Comparison of ENCODE assay signal across 13 cellular contexts in genomic region chr2:151262629-151263028, GRCh38. TPM values are rescaled to one million over a fixed set of nuclear protein-coding genes. Genes with fewer than 3 reads are reported as not detected.
DNase-seq lines count a peak whose midpoint lies in the region; ATAC-seq and TF ChIP-seq lines count a peak whose summit lies in the region.
"Had no signal": no experiment of that assay in that cellular context is flagged by ENCODE, and none has a peak within 500 bp of the region (broad histone marks: within the 10 kb centered on the region; RNA-seq: fewer than 3 reads in every experiment).

No MANE protein-coding gene starts in this region.

- no peaks in the 10 kb centered on the region for H3K9me3 Mint-ChIP-seq in activated CD4-positive, alpha-beta T cell treated with anti-CD3 and anti-CD28 coated beads, Interleukin-2, amount 10 ng/mL, durations not matched to agents 24 days and 14 days
- H3K9me3 Mint-ChIP-seq in T-cell: no peaks in the 10 kb centered on the region

- intact Hi-C loops in activated CD4-positive, alpha-beta T cell treated with anti-CD3 and anti-CD28 coated beads, Interleukin-2, amount 10 ng/mL, durations not matched to agents 24 days and 14 days (cut with micrococcal nuclease): loop anchor here (10.0 kb wide), 1 partner anchor 372 kb away; no protein-coding TSS in a partner anchor
- intact Hi-C loops in spleen (cut with DNase I; ENCODE audit: low total_unique reads): no loop called here

- no peak for TF ChIP-seq POLR2A in spleen (IDR thresholded peaks at IDR 0.05)

- H3K4me3 Mint-ChIP-seq in activated CD4-positive, alpha-beta T cell treated with anti-CD3 and anti-CD28 coated beads, Interleukin-2, amount 10 ng/mL, durations not matched to agents 24 days and 14 days: no peak overlapping the region
- H3K4me3 Mint-ChIP-seq in T-cell: peak overlapping the region; percentile 57 to 93 (median 92)

- in situ Hi-C loops in GM13977 (cut with MboI; ENCODE audit: low pct_unique_long_range_greater_than_20kb, low sequenced_read_pairs, unreplicated experiment): no loop called here

- DNase-seq in activated CD4-positive, alpha-beta T cell treated with anti-CD3 and anti-CD28 coated beads, Interleukin-2, amount 10 ng/mL, durations not matched to agents 24 days and 14 days: no peak
- no peak for DNase-seq in activated CD4-positive, alpha-beta T cell treated with anti-CD3 and anti-CD28 coated beads, Interleukin-2, amount 50 U/mL, for 1 hour
- DNase-seq in T-cell (no peak), spleen (peak; percentile 79), GM13977 (ENCODE audit: low spot score) (no peak), 8988T (no peak), NCI-H446 treated with DMSO at 0.1 percent for 48 hours (lab: John Stamatoyannopoulos, UW) (no peak)
- DNase-seq: body of pancreas, DMS 273 treated with DMSO at 0.1 percent for 48 hours, left ventricle myocardium inferior, NCI-H748 treated with DMSO at 0.1 percent for 48 hours, SJCRH30 had no signal

- H3K4me3 ChIP-seq in iPS-18a (ENCODE audit: low read length) (peak overlapping the region; percentile 72), spleen (no peak overlapping the region)

- no peak overlapping the region for H3K9ac ChIP-seq in iPS-18a (ENCODE audit: low read length)

- no peaks in the 10 kb centered on the region for H3K9me3 ChIP-seq in iPS-18a (ENCODE audit: control insufficient read depth, low read depth, low read length)
- H3K9me3 ChIP-seq in spleen: no peaks in the 10 kb centered on the region
- H3K9me3 ChIP-seq: body of pancreas, left ventricle myocardium inferior, SJCRH30 had no signal

- H3K27ac Mint-ChIP-seq in activated CD4-positive, alpha-beta T cell treated with anti-CD3 and anti-CD28 coated beads, Interleukin-2, amount 10 ng/mL, durations not matched to agents 24 days and 14 days: peak overlapping the region; percentile 58
- peak overlapping the region; percentile 97 to 98 for H3K27ac Mint-ChIP-seq in T-cell

- H3K27me3 ChIP-seq in iPS-18a (ENCODE audit: control insufficient read depth, insufficient read depth, low read length) (peaks cover 13% of the 10 kb centered on the region), spleen (replicated peaks in 1 of 7) (no peaks in the 10 kb centered on the region)
- H3K27me3 ChIP-seq: body of pancreas, SJCRH30 had no signal

- H3K36me3 ChIP-seq in iPS-18a (ENCODE audit: control insufficient read depth, low read depth, low read length) (no peaks in the 10 kb centered on the region), spleen (no peaks in the 10 kb centered on the region)
- H3K36me3 ChIP-seq: left ventricle myocardium inferior, SJCRH30 had no signal

- peaks cover 7% of the 10 kb centered on the region for H3K36me3 Mint-ChIP-seq in activated CD4-positive, alpha-beta T cell treated with anti-CD3 and anti-CD28 coated beads, Interleukin-2, amount 10 ng/mL, durations not matched to agents 24 days and 14 days (ENCODE audit: low read depth)
- H3K36me3 Mint-ChIP-seq in T-cell: peaks cover 11% of the 10 kb centered on the region

- no peak for ATAC-seq in T-cell (replicated peaks in 1 of 4)
- ATAC-seq: body of pancreas had no signal

- H3K4me1 Mint-ChIP-seq in activated CD4-positive, alpha-beta T cell treated with anti-CD3 and anti-CD28 coated beads, Interleukin-2, amount 10 ng/mL, durations not matched to agents 24 days and 14 days: peaks cover 28% of the 10 kb centered on the region
- H3K4me1 Mint-ChIP-seq in T-cell: peaks cover 31 to 38% (median 33%) of the 10 kb centered on the region in 3 donors

- TF ChIP-seq CTCF in spleen (IDR thresholded peaks at IDR 0.05 in 8 of 11, conservative IDR thresholded peaks at IDR 0.05 in 3 of 11): no peak
- TF ChIP-seq CTCF in GM13977 (IDR thresholded peaks at IDR 0.05; ENCODE audit: extremely low read depth, insufficient read depth, missing control alignments): no peak

- H3K27me3 Mint-ChIP-seq in activated CD4-positive, alpha-beta T cell treated with anti-CD3 and anti-CD28 coated beads, Interleukin-2, amount 10 ng/mL, durations not matched to agents 24 days and 14 days: peaks cover 2% of the 10 kb centered on the region
- no peaks in the 10 kb centered on the region for H3K27me3 Mint-ChIP-seq in T-cell

- POLR2A ChIA-PET in T-cell (lab: Charles Lee): no interaction called here

- 84 to 87% (median 87%) methylated on average over 8 of the region's 8 CpGs for WGBS in spleen, 5 donors

- H3K4me1 ChIP-seq in iPS-18a (ENCODE audit: control insufficient read depth, low read depth, low read length): peaks cover 23% of the 10 kb centered on the region
- H3K4me1 ChIP-seq in spleen: peaks cover 0 to 34% (median 18%) of the 10 kb centered on the region in 6 donors

- H3K27ac ChIP-seq in iPS-18a (ENCODE audit: low read length) (no peak overlapping the region), spleen (peak overlapping the region in 3 of 8 donors; percentile 93 to 99 (median 98))

- CTCF ChIA-PET in T-cell (lab: Charles Lee): interaction anchor here in 1 of 2 donors (0.5 kb wide), 1 partner anchor 180 kb away, joined by 4 read pairs; no protein-coding TSS in a partner anchor

RNA-seq across cellular contexts. Expression of gene RBM43, which starts 1.0 kb away (rescaled TPM):
- 2.5 and 3.4 TPM in 2 replicates for total RNA-seq in activated CD4-positive, alpha-beta T cell treated with anti-CD3 and anti-CD28 coated beads, Interleukin-2, amount 10 ng/mL, durations not matched to agents 24 days and 14 days
- 10 to 100 TPM; 11.4 to 18.2 (median 16.8) TPM for total RNA-seq in T-cell
- 10 to 100 TPM in 4 of 7 donors, 1 to 10 TPM in 3; 7.0 to 20.3 (median 10.2) TPM for total RNA-seq in spleen
- polyA plus RNA-seq in spleen: 1 to 10 TPM; 5.2 to 6.8 (median 5.7) TPM

RNA-seq across cellular contexts. Expression of gene NMI, which starts 26.8 kb away (rescaled TPM):
- 36.7 and 37.2 TPM in 2 replicates for total RNA-seq in activated CD4-positive, alpha-beta T cell treated with anti-CD3 and anti-CD28 coated beads, Interleukin-2, amount 10 ng/mL, durations not matched to agents 24 days and 14 days
- total RNA-seq in T-cell (10 to 100 TPM; 21.1 to 34.7 (median 24.0) TPM), spleen (10 to 100 TPM; 31.6 to 43.6 (median 41.3) TPM)
- polyA plus RNA-seq in spleen: 10 to 100 TPM; 26.8 to 46.1 (median 27.4) TPM
